8 cellular contexts compared by ENCODE assay signal in the genomic region with DNA sequence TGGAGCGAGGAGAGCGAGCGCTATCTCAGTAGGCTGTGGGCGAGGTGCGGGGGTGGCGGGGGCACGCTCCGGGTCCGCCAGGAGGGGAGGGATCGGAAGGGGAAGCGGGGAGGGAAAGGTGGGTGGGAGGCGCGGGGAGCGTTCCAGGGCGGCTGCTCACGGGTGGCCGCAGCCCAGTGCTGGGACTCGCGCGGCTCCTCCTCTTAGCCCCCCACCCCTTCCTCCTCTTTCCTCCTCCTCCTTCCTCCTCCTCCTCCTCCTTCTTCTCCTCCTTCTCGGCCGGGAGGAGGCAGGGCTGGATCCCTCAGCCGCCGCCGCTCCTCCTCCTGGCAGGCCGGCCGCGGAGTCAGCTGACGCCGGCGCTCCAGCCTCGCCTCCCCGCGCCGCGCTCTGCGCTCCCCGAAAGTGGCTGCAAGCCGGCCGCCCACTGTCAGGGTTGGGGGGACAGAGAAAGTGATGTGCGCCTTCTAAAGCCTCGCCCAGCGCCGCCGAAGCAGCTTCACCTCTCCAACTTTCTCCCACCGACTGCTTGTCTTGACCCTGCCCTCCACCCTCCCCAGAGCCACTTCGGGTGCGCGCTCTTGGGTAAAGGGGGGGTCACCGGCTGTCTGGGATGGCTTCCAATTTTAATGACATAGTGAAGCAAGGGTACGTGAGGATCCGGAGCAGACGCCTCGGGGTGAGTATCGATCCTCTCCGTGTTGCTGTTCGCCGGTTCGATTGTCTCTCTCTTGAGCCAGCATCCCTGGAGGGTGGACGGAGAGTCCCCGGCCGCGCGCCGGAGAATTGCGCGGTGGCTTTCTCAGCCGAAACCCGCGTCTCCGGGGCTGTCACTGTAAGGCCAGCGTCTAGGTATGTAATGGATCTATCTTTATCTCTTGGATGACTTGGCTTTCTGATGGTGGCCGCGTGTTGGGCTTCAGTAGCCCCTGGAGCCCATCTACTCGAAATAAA. TPM values are rescaled to one million over a fixed set of nuclear protein-coding genes. Genes with fewer than 3 reads are reported as not detected.
DNase-seq lines count a peak whose midpoint lies in the region; ATAC-seq and TF ChIP-seq lines count a peak whose summit lies in the region.

A gene (plus strand): TSS at position 260 of the 954 bp plus-strand sequence. CDS start 354 bp downstream, at position 614.

- intact Hi-C loops in activated CD8-positive, alpha-beta T cell treated with anti-CD3 and anti-CD28 coated beads for 36 hours (cut with micrococcal nuclease), result no loop called here

- H3K9me3 ChIP-seq in thoracic aorta, result no peaks in the 10 kb centered on the region

- CTCF ChIA-PET in activated CD8-positive, alpha-beta T cell treated with anti-CD3 and anti-CD28 coated beads for 36 hours (lab: Charles Lee), result interaction anchor here (1.0 kb wide), 1 partner anchor 373 kb away, joined by 3 read pairs; no protein-coding TSS in a partner anchor

- H3K36me3 ChIP-seq in thoracic aorta, result no peaks in the 10 kb centered on the region

- peaks cover 3 to 18% of the 10 kb centered on the region in 2 donors for H3K4me1 ChIP-seq in thoracic aorta (ENCODE audit: control insufficient read depth in 1 of 2, low read depth in 2 of 2)

- POLR2A ChIA-PET in activated CD8-positive, alpha-beta T cell treated with anti-CD3 and anti-CD28 coated beads for 36 hours (lab: Charles Lee), result no interaction called here

- H3K4me3 Mint-ChIP-seq in endothelial cell (ENCODE audit: unreplicated experiment), result peak within 1 kb of the TSS; percentile 95
- H3K4me3 Mint-ChIP-seq in activated CD8-positive, alpha-beta T cell treated with anti-CD3 and anti-CD28 coated beads for 36 hours, result no peak within 1 kb of the TSS

- H3K27ac Mint-ChIP-seq in endothelial cell (ENCODE audit: unreplicated experiment), result no peak within 1 kb of the TSS
- no peak within 1 kb of the TSS for H3K27ac Mint-ChIP-seq in activated CD8-positive, alpha-beta T cell treated with anti-CD3 and anti-CD28 coated beads for 36 hours

- peak; percentile 45 for ATAC-seq in thoracic aorta (ENCODE audit: insufficient number of reproducible peaks, low FRiP score, low read depth)
- no peak for ATAC-seq in activated CD8-positive, alpha-beta T cell treated with anti-CD3 and anti-CD28 coated beads for 36 hours

- no peaks in the 10 kb centered on the region for H3K36me3 Mint-ChIP-seq in endothelial cell (ENCODE audit: low read depth, unreplicated experiment)
- H3K36me3 Mint-ChIP-seq in activated CD8-positive, alpha-beta T cell treated with anti-CD3 and anti-CD28 coated beads for 36 hours (ENCODE audit: low read depth), result no peaks in the 10 kb centered on the region

- DNase-seq in NCI-H1092 treated with DMSO at 0.1 percent for 48 hours (lab: John Stamatoyannopoulos, UW) (peak; percentile 34), NCI-H1092 (lab: John Stamatoyannopoulos, UW) (no peak), endothelial cell (ENCODE audit: low spot score) (peak; percentile 33), medulla oblongata (ENCODE audit: extremely low spot score) (peak; percentile 63), thoracic aorta (ENCODE audit: low spot score) (peak; percentile 11), T-helper 9 cell (no peak), HCEC 1CT (no peak)
- no peak for DNase-seq in activated CD8-positive, alpha-beta T cell treated with anti-CD3 and anti-CD28 coated beads for 36 hours

- peaks cover 6% of the 10 kb centered on the region for H3K4me1 Mint-ChIP-seq in endothelial cell (ENCODE audit: unreplicated experiment)
- H3K4me1 Mint-ChIP-seq in activated CD8-positive, alpha-beta T cell treated with anti-CD3 and anti-CD28 coated beads for 36 hours (ENCODE audit: low read depth), result no peaks in the 10 kb centered on the region

- H3K27ac ChIP-seq in thoracic aorta, result peak within 1 kb of the TSS; percentile 62 to 64

- no peaks in the 10 kb centered on the region for H3K27me3 ChIP-seq in thoracic aorta (replicated peaks; ENCODE audit: insufficient read depth)

- no peak for TF ChIP-seq CTCF in endothelial cell (IDR thresholded peaks at IDR 0.05; ENCODE audit: unreplicated experiment)
- TF ChIP-seq CTCF in thoracic aorta (IDR thresholded peaks at IDR 0.05), result no peak
- TF ChIP-seq CTCF in activated CD8-positive, alpha-beta T cell treated with anti-CD3 and anti-CD28 coated beads for 36 hours (IDR thresholded peaks at IDR 0.05), result no peak

- peak within 1 kb of the TSS; percentile 84 for H3K4me3 ChIP-seq in thoracic aorta

- peaks cover 3% of the 10 kb centered on the region for H3K27me3 Mint-ChIP-seq in endothelial cell (ENCODE audit: unreplicated experiment)
- H3K27me3 Mint-ChIP-seq in activated CD8-positive, alpha-beta T cell treated with anti-CD3 and anti-CD28 coated beads for 36 hours, result peaks cover 50% of the 10 kb centered on the region

- H3K9me3 Mint-ChIP-seq in endothelial cell (ENCODE audit: unreplicated experiment), result no peaks in the 10 kb centered on the region
- no peaks in the 10 kb centered on the region for H3K9me3 Mint-ChIP-seq in activated CD8-positive, alpha-beta T cell treated with anti-CD3 and anti-CD28 coated beads for 36 hours

RNA-seq across cellular contexts. Expression of the gene that starts here (rescaled TPM):
- total RNA-seq in endothelial cell (ENCODE audit: unreplicated experiment) (0.26 TPM), thoracic aorta (10 to 100 TPM in 1 of 2 donors, 1 to 10 TPM in 1; 8.3 to 21.7 TPM)
- 1 to 10 TPM; 1.3 to 1.4 TPM for total RNA-seq in activated CD8-positive, alpha-beta T cell treated with anti-CD3 and anti-CD28 coated beads for 36 hours

Comparison
In these comparisons a context has a peak if more than half of its experiments do, and no peak if none do; other contexts are left out.
1. DNase-seq: peak in NCI-H1092 treated with DMSO at 0.1 percent for 48 hours (single experiment), medulla oblongata (single experiment) and thoracic aorta (single experiment); none in NCI-H1092 (single experiment), activated CD8-positive, alpha-beta T cell treated with anti-CD3 and anti-CD28 coated beads for 36 hours (single experiment), T-helper 9 cell (single experiment) and HCEC 1CT (single experiment).
2. Peak in DNase-seq in endothelial cell; RNA of the gene not detected or under 1 TPM.